In the genomic region with DNA sequence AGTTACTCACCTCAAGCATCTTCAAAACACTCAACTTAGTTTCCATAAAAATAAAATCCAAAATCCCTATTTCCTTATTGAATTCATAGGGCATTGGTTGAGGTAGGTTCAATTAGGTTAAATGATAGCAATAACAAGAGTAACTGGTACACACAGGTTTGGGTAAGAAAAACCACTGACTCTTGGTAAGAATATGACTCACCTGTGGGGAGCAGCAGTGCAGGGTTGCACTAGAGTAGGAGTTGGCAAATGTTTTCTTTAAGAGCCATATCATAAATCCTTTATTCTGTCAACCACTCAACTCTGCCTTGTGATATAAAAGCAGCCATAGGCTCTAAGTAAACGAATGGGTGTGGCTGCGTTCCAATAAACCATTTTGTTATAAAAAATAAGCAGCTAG, we compare ENCODE assay signal across 21 cellular contexts.
"Had no signal": no experiment of that assay in that cellular context is flagged by ENCODE, and none has a peak within 500 bp of the region (broad histone marks: within the 10 kb centered on the region; RNA-seq: fewer than 3 reads in every experiment).

No MANE protein-coding gene starts in this region.

- H3K36me3 Mint-ChIP-seq: activated CD8-positive, alpha-beta memory T cell treated with anti-CD3 and anti-CD28 coated beads, Interleukin-2, amount 10 ng/mL, durations not matched to agents 7 days and 5 days; activated naive CD8-positive, alpha-beta T cell treated with anti-CD3 and anti-CD28 coated beads, Interleukin-2, amount 10 ng/mL, durations not matched to agents 7 days and 5 days; brain had no signal

- H3K27ac Mint-ChIP-seq: activated CD8-positive, alpha-beta memory T cell treated with anti-CD3 and anti-CD28 coated beads, Interleukin-2, amount 10 ng/mL, durations not matched to agents 7 days and 5 days; activated CD8-positive, alpha-beta T cell treated with anti-CD3 and anti-CD28 coated beads, Interleukin-2, amount 10 ng/mL, durations not matched to agents 7 days and 5 days; activated naive CD4-positive, alpha-beta T cell treated with anti-CD3 and anti-CD28 coated beads for 36 hours; activated naive CD8-positive, alpha-beta T cell treated with anti-CD3 and anti-CD28 coated beads, Interleukin-2, amount 10 ng/mL, durations not matched to agents 7 days and 5 days; brain; nephron; stimulated activated naive CD8-positive, alpha-beta T cell treated with anti-CD3 and anti-CD28 coated beads, Interleukin-15, Interleukin-2, amounts not matched to agents 100 ng/mL and 50 ng/mL, for 24 hours had no signal

- H3K4me1 ChIP-seq: ascending aorta, esophagus squamous epithelium, left ventricle myocardium inferior, right lobe of liver had no signal

- H3K36me3 ChIP-seq: ascending aorta, esophagus squamous epithelium, left ventricle myocardium inferior, neutrophil, right lobe of liver, thoracic aorta had no signal

- H3K27me3 ChIP-seq: ascending aorta, esophagus squamous epithelium, neutrophil, right lobe of liver had no signal

- H3K27ac ChIP-seq: ascending aorta, esophagus squamous epithelium, left ventricle myocardium inferior, neutrophil, right lobe of liver, thoracic aorta had no signal

- H3K4me3 Mint-ChIP-seq: activated CD8-positive, alpha-beta memory T cell treated with anti-CD3 and anti-CD28 coated beads, Interleukin-2, amount 10 ng/mL, durations not matched to agents 7 days and 5 days; activated CD8-positive, alpha-beta T cell treated with anti-CD3 and anti-CD28 coated beads, Interleukin-2, amount 10 ng/mL, durations not matched to agents 7 days and 5 days; activated naive CD4-positive, alpha-beta T cell treated with anti-CD3 and anti-CD28 coated beads for 36 hours; activated naive CD8-positive, alpha-beta T cell treated with anti-CD3 and anti-CD28 coated beads, Interleukin-2, amount 10 ng/mL, durations not matched to agents 7 days and 5 days; brain; nephron; stimulated activated naive CD8-positive, alpha-beta T cell treated with anti-CD3 and anti-CD28 coated beads, Interleukin-15, Interleukin-2, amounts not matched to agents 100 ng/mL and 50 ng/mL, for 24 hours had no signal

- ATAC-seq: activated CD8-positive, alpha-beta memory T cell treated with anti-CD3 and anti-CD28 coated beads, Interleukin-2, amount 10 ng/mL, durations not matched to agents 7 days and 5 days; activated CD8-positive, alpha-beta T cell treated with anti-CD3 and anti-CD28 coated beads, Interleukin-2, amount 10 ng/mL, durations not matched to agents 7 days and 5 days; right lobe of liver had no signal

- H3K9me3 ChIP-seq: ascending aorta, esophagus squamous epithelium, left ventricle myocardium inferior, neutrophil, right lobe of liver, thoracic aorta had no signal

- H3K9me3 Mint-ChIP-seq: activated naive CD8-positive, alpha-beta T cell treated with anti-CD3 and anti-CD28 coated beads, Interleukin-2, amount 10 ng/mL, durations not matched to agents 7 days and 5 days had no signal

- DNase-seq: activated CD4-positive, alpha-beta T cell treated with anti-CD3 and anti-CD28 coated beads for 1 hour; activated CD4-positive, alpha-beta T cell treated with anti-CD3 and anti-CD28 coated beads, Interleukin-2, amount 50 U/mL, for 1 hour; activated CD8-positive, alpha-beta memory T cell treated with anti-CD3 and anti-CD28 coated beads, Interleukin-2, amount 10 ng/mL, durations not matched to agents 7 days and 5 days; activated CD8-positive, alpha-beta T cell treated with anti-CD3 and anti-CD28 coated beads, Interleukin-2, amount 10 ng/mL, durations not matched to agents 7 days and 5 days; activated effector memory CD4-positive, alpha-beta T cell treated with anti-CD3 and anti-CD28 coated beads, Interleukin-2, amount 50 U/mL, for 16 hours; activated naive CD4-positive, alpha-beta T cell treated with anti-CD3 and anti-CD28 coated beads for 36 hours; activated naive CD8-positive, alpha-beta T cell treated with anti-CD3 and anti-CD28 coated beads, Interleukin-2, amount 10 ng/mL, durations not matched to agents 7 days and 5 days; caudate nucleus; esophagus squamous epithelium; glutamatergic neuron; left ventricle myocardium inferior; right lobe of liver; stimulated activated CD4-positive, alpha-beta T cell treated with anti-CD3 and anti-CD28 coated beads, Interleukin-2, amount 100 ng/mL, for 48 hours; trophoblast cell had no signal

- H3K4me3 ChIP-seq: ascending aorta, esophagus squamous epithelium, left ventricle myocardium inferior, lung, right lobe of liver, thoracic aorta had no signal

- H3K4me1 Mint-ChIP-seq: activated CD8-positive, alpha-beta memory T cell treated with anti-CD3 and anti-CD28 coated beads, Interleukin-2, amount 10 ng/mL, durations not matched to agents 7 days and 5 days; activated naive CD8-positive, alpha-beta T cell treated with anti-CD3 and anti-CD28 coated beads, Interleukin-2, amount 10 ng/mL, durations not matched to agents 7 days and 5 days; brain; nephron had no signal

- H3K27me3 Mint-ChIP-seq: activated CD8-positive, alpha-beta memory T cell treated with anti-CD3 and anti-CD28 coated beads, Interleukin-2, amount 10 ng/mL, durations not matched to agents 7 days and 5 days; activated naive CD8-positive, alpha-beta T cell treated with anti-CD3 and anti-CD28 coated beads, Interleukin-2, amount 10 ng/mL, durations not matched to agents 7 days and 5 days; stimulated activated naive CD8-positive, alpha-beta T cell treated with anti-CD3 and anti-CD28 coated beads, Interleukin-15, Interleukin-2, amounts not matched to agents 100 ng/mL and 50 ng/mL, for 24 hours had no signal
